5 cellular contexts compared by ENCODE assay signal in the genomic region with DNA sequence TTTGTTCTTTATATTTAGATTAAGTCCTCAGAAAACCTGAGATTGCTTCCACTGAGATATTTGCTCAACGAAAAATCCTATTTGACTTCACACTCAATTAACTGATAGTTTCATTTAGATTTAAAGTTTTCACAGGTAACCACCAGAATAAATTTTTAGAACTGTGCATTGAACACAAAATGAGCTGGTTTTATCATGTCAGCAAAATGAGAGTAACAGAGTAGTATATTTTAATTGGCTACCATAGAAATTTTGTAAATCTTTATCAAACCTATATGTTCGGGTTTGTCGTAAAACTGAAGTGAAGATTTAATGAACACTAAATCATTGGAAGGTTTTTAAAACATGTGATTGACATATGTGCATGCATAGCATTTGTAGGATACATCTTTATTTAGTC.
"Had no signal": no experiment of that assay in that cellular context is flagged by ENCODE, and none has a peak within 500 bp of the region (broad histone marks: within the 10 kb centered on the region; RNA-seq: fewer than 3 reads in every experiment).

No MANE protein-coding gene starts in this region.

- FAIRE-seq: HTR-8/SVneo had no signal

- H3K9ac ChIP-seq: KMS-11 had no signal

- DNase-seq: KBM-7, KG1 had no signal

- H3K4me2 ChIP-seq: KMS-11 had no signal

- H3K27ac ChIP-seq: HL-60, KMS-11 had no signal
